Comparison of ENCODE assay signal across 8 cellular contexts in genomic region chr2:11129598-11130449, GRCh38.
DNase-seq lines count a peak whose midpoint lies in the region; ATAC-seq and TF ChIP-seq lines count a peak whose summit lies in the region.

No MANE protein-coding gene starts in this region.

- DNase-seq in GM06990 (ENCODE audit: extremely low read depth, insufficient read length), result peak; percentile 74
- DNase-seq in NCI-H524 (lab: John Stamatoyannopoulos, UW), result peak; percentile 59 to 88
- peak; percentile 53 to 55 for DNase-seq in activated CD8-positive, alpha-beta memory T cell treated with anti-CD3 and anti-CD28 coated beads for 4 hours (ENCODE audit: low read depth in 2 of 2)
- no peak for DNase-seq in epithelial cell of prostate (ENCODE audit: low read depth, low spot score)
- no peak for DNase-seq in NCI-H1092 (lab: John Stamatoyannopoulos, UW)

- TF ChIP-seq CTCF in GM06990 (IDR thresholded peaks at IDR 0.05; ENCODE audit: insufficient read depth, low read length, poor library complexity, severe bottlenecking), result peak; percentile 60

- H3K4me1 ChIP-seq in neuron (ENCODE audit: insufficient read depth, low read length) (peaks cover 18% of the 10 kb centered on the region), stomach smooth muscle (ENCODE audit: control insufficient read depth, insufficient read depth, low read length) (peaks cover 29% of the 10 kb centered on the region)

- no peaks in the 10 kb centered on the region for H3K36me3 ChIP-seq in GM06990 (ENCODE audit: control insufficient read depth, insufficient read depth, low read length)
- no peaks in the 10 kb centered on the region for H3K36me3 ChIP-seq in neuron (ENCODE audit: insufficient read depth, low read length)
- no peaks in the 10 kb centered on the region for H3K36me3 ChIP-seq in stomach smooth muscle (ENCODE audit: control insufficient read depth in 2 of 2, insufficient read depth in 2 of 2, low read length in 2 of 2)

- H3K9me3 ChIP-seq in neuron (ENCODE audit: low read length) (no peaks in the 10 kb centered on the region), stomach smooth muscle (ENCODE audit: control insufficient read depth in 2 of 2, low read length in 2 of 2) (no peaks in the 10 kb centered on the region)

- ATAC-seq in HG02610 (IDR thresholded peaks at IDR 0.05; ENCODE audit: unreplicated experiment), result peak; percentile 46

- peak overlapping the region; percentile 13 for H3K27ac ChIP-seq in epithelial cell of prostate
- H3K27ac ChIP-seq in stomach smooth muscle (ENCODE audit: low read length), result no peak overlapping the region

- H3K4me3 ChIP-seq in GM06990 (replicated peaks; ENCODE audit: low read depth, low read length) (peak overlapping the region; percentile 32), neuron (ENCODE audit: low read length) (peak overlapping the region; percentile 25), stomach smooth muscle (ENCODE audit: low read length in 2 of 2) (peak overlapping the region; percentile 53 to 66)

- H3K27me3 ChIP-seq in GM06990 (replicated peaks; ENCODE audit: control insufficient read depth, insufficient read depth, low read length), result peaks cover 1% of the 10 kb centered on the region
- H3K27me3 ChIP-seq in neuron (ENCODE audit: insufficient read depth, low read length), result no peaks in the 10 kb centered on the region
- peaks cover 0 to 5% of the 10 kb centered on the region in 2 donors for H3K27me3 ChIP-seq in stomach smooth muscle (ENCODE audit: control insufficient read depth in 1 of 2, insufficient read depth in 2 of 2, low read length in 2 of 2)

- peak overlapping the region in 1 of 2 donors; percentile 21 for H3K9ac ChIP-seq in stomach smooth muscle (ENCODE audit: low read length in 2 of 2)

- peak overlapping the region; percentile 61 for H2AFZ ChIP-seq in neuron (ENCODE audit: low read depth, low read length)

Comparison
In these comparisons a context has a peak if more than half of its experiments do, and no peak if none do; other contexts are left out.
1. DNase-seq: peak in GM06990 (single experiment), NCI-H524 (2 of 2) and activated CD8-positive, alpha-beta memory T cell treated with anti-CD3 and anti-CD28 coated beads for 4 hours (2 of 2); none in epithelial cell of prostate (single experiment) and NCI-H1092 (single experiment).
2. Peak in every context shown above with its lines, with median percentiles within 50 percentile points of each other: H3K4me3 ChIP-seq.